ENCODE assay signal across 13 cellular contexts in genomic region chr12:10557329-10557728, GRCh38. TPM values are rescaled to one million over a fixed set of nuclear protein-coding genes. Genes with fewer than 3 reads are reported as not detected.
DNase-seq lines count a peak whose midpoint lies in the region; ATAC-seq lines count a peak whose summit lies in the region.
"Had no signal": no experiment of that assay in that cellular context is flagged by ENCODE, and none has a peak within 500 bp of the region (broad histone marks: within the 10 kb centered on the region; RNA-seq: fewer than 3 reads in every experiment).

No MANE protein-coding gene starts in this region.

- peak overlapping the region; percentile 92 for H3K27ac Mint-ChIP-seq in activated CD8-positive, alpha-beta memory T cell treated with anti-CD3 and anti-CD28 coated beads, Interleukin-2, amount 10 ng/mL, durations not matched to agents 7 days and 5 days
- peak overlapping the region; percentile 94 for H3K27ac Mint-ChIP-seq in activated naive CD8-positive, alpha-beta T cell treated with anti-CD3 and anti-CD28 coated beads for 36 hours
- peak overlapping the region; percentile 92 for H3K27ac Mint-ChIP-seq in stimulated activated effector memory CD8-positive, alpha-beta T cell treated with anti-CD3 and anti-CD28 coated beads, Interleukin-12 subunit alpha, Interleukin-12 subunit beta, amount 100 ng/mL, for 72 hours
- H3K27ac Mint-ChIP-seq: CD14-positive monocyte had no signal

- DNase-seq in activated CD8-positive, alpha-beta memory T cell treated with anti-CD3 and anti-CD28 coated beads, Interleukin-2, amount 10 ng/mL, durations not matched to agents 7 days and 5 days, result no peak
- no peak for DNase-seq in activated CD8-positive, alpha-beta memory T cell treated with anti-CD3 and anti-CD28 coated beads, Interleukin-2, amount 50 U/mL, for 48 hours
- no peak for DNase-seq in activated naive CD8-positive, alpha-beta T cell treated with anti-CD3 and anti-CD28 coated beads for 36 hours
- DNase-seq in stimulated activated effector memory CD8-positive, alpha-beta T cell treated with anti-CD3 and anti-CD28 coated beads, Interleukin-12 subunit alpha, Interleukin-12 subunit beta, amount 100 ng/mL, for 72 hours (ENCODE audit: low spot score in 2 of 2), result peak in 1 of 2 donors; percentile 67
- no peak for DNase-seq in NCI-H748 (lab: John Stamatoyannopoulos, UW; ENCODE audit: unreplicated experiment)
- DNase-seq in COLO668 (lab: John Stamatoyannopoulos, UW; ENCODE audit: unreplicated experiment), result no peak
- DNase-seq: EL; KBM-7; kidney glomerular epithelial cell; stimulated activated CD4-positive, alpha-beta T cell treated with anti-CD3 and anti-CD28 coated beads, Interleukin-4, amount 100 ng/mL, for 4 hours had no signal

- ATAC-seq in activated CD8-positive, alpha-beta memory T cell treated with anti-CD3 and anti-CD28 coated beads, Interleukin-2, amount 10 ng/mL, durations not matched to agents 7 days and 5 days, result no peak
- ATAC-seq in HG03045 (IDR thresholded peaks at IDR 0.05; ENCODE audit: unreplicated experiment), result peak; percentile 7
- no peak for ATAC-seq in stimulated activated effector memory CD8-positive, alpha-beta T cell treated with anti-CD3 and anti-CD28 coated beads, Interleukin-12 subunit alpha, Interleukin-12 subunit beta, amount 100 ng/mL, for 72 hours
- ATAC-seq in GM21737 (IDR thresholded peaks at IDR 0.05; ENCODE audit: unreplicated experiment), result no peak

- H3K27me3 Mint-ChIP-seq in activated CD8-positive, alpha-beta memory T cell treated with anti-CD3 and anti-CD28 coated beads, Interleukin-2, amount 10 ng/mL, durations not matched to agents 7 days and 5 days, result no peaks in the 10 kb centered on the region
- no peaks in the 10 kb centered on the region for H3K27me3 Mint-ChIP-seq in activated naive CD8-positive, alpha-beta T cell treated with anti-CD3 and anti-CD28 coated beads for 36 hours

- H3K36me3 Mint-ChIP-seq in activated CD8-positive, alpha-beta memory T cell treated with anti-CD3 and anti-CD28 coated beads, Interleukin-2, amount 10 ng/mL, durations not matched to agents 7 days and 5 days, result peaks cover 69% of the 10 kb centered on the region
- peaks cover 61% of the 10 kb centered on the region for H3K36me3 Mint-ChIP-seq in activated naive CD8-positive, alpha-beta T cell treated with anti-CD3 and anti-CD28 coated beads for 36 hours
- peaks cover 89% of the 10 kb centered on the region for H3K36me3 Mint-ChIP-seq in stimulated activated effector memory CD8-positive, alpha-beta T cell treated with anti-CD3 and anti-CD28 coated beads, Interleukin-12 subunit alpha, Interleukin-12 subunit beta, amount 100 ng/mL, for 72 hours
- H3K36me3 Mint-ChIP-seq: CD14-positive monocyte had no signal

- peak overlapping the region; percentile 82 for H3K4me3 Mint-ChIP-seq in activated CD8-positive, alpha-beta memory T cell treated with anti-CD3 and anti-CD28 coated beads, Interleukin-2, amount 10 ng/mL, durations not matched to agents 7 days and 5 days
- H3K4me3 Mint-ChIP-seq in activated naive CD8-positive, alpha-beta T cell treated with anti-CD3 and anti-CD28 coated beads for 36 hours, result peak overlapping the region; percentile 80
- peak overlapping the region; percentile 68 for H3K4me3 Mint-ChIP-seq in stimulated activated effector memory CD8-positive, alpha-beta T cell treated with anti-CD3 and anti-CD28 coated beads, Interleukin-12 subunit alpha, Interleukin-12 subunit beta, amount 100 ng/mL, for 72 hours
- H3K4me3 Mint-ChIP-seq: CD14-positive monocyte had no signal

- CTCF ChIA-PET in activated CD8-positive, alpha-beta memory T cell treated with anti-CD3 and anti-CD28 coated beads, Interleukin-2, amount 10 ng/mL, durations not matched to agents 7 days and 5 days (lab: Charles Lee), result interaction anchor here (0.9 to 1.0 kb wide), 3 partner anchors 152 to 191 kb away, joined by 3 to 4 read pairs (median 3); no protein-coding TSS in a partner anchor

- H3K4me1 Mint-ChIP-seq in activated CD8-positive, alpha-beta memory T cell treated with anti-CD3 and anti-CD28 coated beads, Interleukin-2, amount 10 ng/mL, durations not matched to agents 7 days and 5 days, result peaks cover 56% of the 10 kb centered on the region
- H3K4me1 Mint-ChIP-seq in activated naive CD8-positive, alpha-beta T cell treated with anti-CD3 and anti-CD28 coated beads for 36 hours, result peaks cover 68% of the 10 kb centered on the region
- peaks cover 55% of the 10 kb centered on the region for H3K4me1 Mint-ChIP-seq in stimulated activated effector memory CD8-positive, alpha-beta T cell treated with anti-CD3 and anti-CD28 coated beads, Interleukin-12 subunit alpha, Interleukin-12 subunit beta, amount 100 ng/mL, for 72 hours

- no peaks in the 10 kb centered on the region for H3K9me3 Mint-ChIP-seq in activated CD8-positive, alpha-beta memory T cell treated with anti-CD3 and anti-CD28 coated beads, Interleukin-2, amount 10 ng/mL, durations not matched to agents 7 days and 5 days (ENCODE audit: low read depth)
- peaks cover 9% of the 10 kb centered on the region for H3K9me3 Mint-ChIP-seq in activated naive CD8-positive, alpha-beta T cell treated with anti-CD3 and anti-CD28 coated beads for 36 hours
- peaks cover 3% of the 10 kb centered on the region for H3K9me3 Mint-ChIP-seq in stimulated activated effector memory CD8-positive, alpha-beta T cell treated with anti-CD3 and anti-CD28 coated beads, Interleukin-12 subunit alpha, Interleukin-12 subunit beta, amount 100 ng/mL, for 72 hours

RNA-seq across cellular contexts. Expression of gene EIF2S3B, which starts 51.6 kb away (rescaled TPM):
- total RNA-seq in activated CD8-positive, alpha-beta memory T cell treated with anti-CD3 and anti-CD28 coated beads, Interleukin-2, amount 10 ng/mL, durations not matched to agents 7 days and 5 days, result under 1 TPM; 0.58 to 0.87 TPM
- total RNA-seq in activated naive CD8-positive, alpha-beta T cell treated with anti-CD3 and anti-CD28 coated beads for 36 hours, result 1 to 10 TPM; 2.4 to 2.6 TPM

RNA-seq across cellular contexts. Expression of gene MAGOHB, which starts 56.1 kb away (rescaled TPM):
- 10 to 100 TPM; 53.3 to 77.2 TPM for total RNA-seq in activated CD8-positive, alpha-beta memory T cell treated with anti-CD3 and anti-CD28 coated beads, Interleukin-2, amount 10 ng/mL, durations not matched to agents 7 days and 5 days
- total RNA-seq in activated naive CD8-positive, alpha-beta T cell treated with anti-CD3 and anti-CD28 coated beads for 36 hours, result 100 to 1,000 TPM; 121 to 125 TPM
